ENCODE assay signal across 20 cellular contexts in the genomic region with DNA sequence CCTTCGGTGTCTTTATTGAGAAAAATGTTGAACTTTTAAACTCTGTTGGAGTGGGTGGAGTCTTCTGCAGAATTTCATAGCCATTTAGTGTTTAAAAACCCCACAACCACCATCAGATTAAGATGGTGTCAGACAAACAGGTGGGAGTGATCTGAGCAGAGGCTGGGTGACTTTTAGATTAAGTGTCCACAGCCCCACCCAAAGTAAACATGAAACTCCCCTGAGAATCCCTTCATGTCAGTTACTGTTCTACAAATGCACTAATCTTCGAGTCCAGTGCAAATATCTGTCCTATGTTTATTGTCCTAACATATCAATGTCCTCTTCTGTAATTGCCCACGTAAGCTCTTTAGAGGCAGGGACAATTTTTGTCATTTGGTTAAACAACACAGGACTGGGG.
A peak's percentile ranks its signal among the peaks of the same experiment; 100 is the strongest.
DNase-seq lines count a peak whose midpoint lies in the region; ATAC-seq and TF ChIP-seq lines count a peak whose summit lies in the region.
"Had no signal": no experiment of that assay in that cellular context is flagged by ENCODE, and none has a peak within 500 bp of the region (broad histone marks: within the 10 kb centered on the region; RNA-seq: fewer than 3 reads in every experiment).

No MANE protein-coding gene starts in this region.

- peak overlapping the region; percentile 74 for H3K27ac Mint-ChIP-seq in activated CD8-positive, alpha-beta memory T cell treated with anti-CD3 and anti-CD28 coated beads, Interleukin-2, amount 10 ng/mL, durations not matched to agents 7 days and 5 days
- peak overlapping the region; percentile 73 for H3K27ac Mint-ChIP-seq in activated naive CD8-positive, alpha-beta T cell treated with anti-CD3 and anti-CD28 coated beads, Interleukin-2, amount 50 U/mL, for 24 hours
- peak overlapping the region; percentile 79 for H3K27ac Mint-ChIP-seq in stimulated activated effector memory CD8-positive, alpha-beta T cell treated with anti-CD3 and anti-CD28 coated beads, Interleukin-12 subunit alpha, Interleukin-12 subunit beta, amount 100 ng/mL, for 72 hours
- H3K27ac Mint-ChIP-seq: activated naive CD4-positive, alpha-beta T cell treated with anti-CD3 and anti-CD28 coated beads, Interleukin-2, amount 50 U/mL, for 24 hours had no signal

- POLR2A ChIA-PET in HEK293 (lab: Yijun Ruan, JAX): no interaction called here

- peak overlapping the region; percentile 24 for H3K4me3 Mint-ChIP-seq in activated CD8-positive, alpha-beta memory T cell treated with anti-CD3 and anti-CD28 coated beads, Interleukin-2, amount 10 ng/mL, durations not matched to agents 7 days and 5 days
- H3K4me3 Mint-ChIP-seq in activated naive CD8-positive, alpha-beta T cell treated with anti-CD3 and anti-CD28 coated beads, Interleukin-2, amount 50 U/mL, for 24 hours: peak overlapping the region; percentile 13
- H3K4me3 Mint-ChIP-seq in stimulated activated effector memory CD8-positive, alpha-beta T cell treated with anti-CD3 and anti-CD28 coated beads, Interleukin-12 subunit alpha, Interleukin-12 subunit beta, amount 100 ng/mL, for 72 hours: peak overlapping the region; percentile 53
- H3K4me3 Mint-ChIP-seq: activated naive CD4-positive, alpha-beta T cell treated with anti-CD3 and anti-CD28 coated beads, Interleukin-2, amount 50 U/mL, for 24 hours had no signal

- TF ChIP-seq CTCF in HEK293 (tag by site-specific recombination; IDR thresholded peaks at IDR 0.05): no peak

- H3K27ac ChIP-seq in HEK293 (ENCODE audit: extremely low read depth, low read depth, low read length): no peak overlapping the region
- H3K27ac ChIP-seq: parathyroid adenoma had no signal

- H3K9me3 ChIP-seq in HEK293 (ENCODE audit: control insufficient read depth, insufficient read depth, low read depth, low read length): no peaks in the 10 kb centered on the region
- H3K9me3 ChIP-seq: spleen, stomach had no signal

- peaks cover 17% of the 10 kb centered on the region for H3K36me3 Mint-ChIP-seq in activated CD8-positive, alpha-beta memory T cell treated with anti-CD3 and anti-CD28 coated beads, Interleukin-2, amount 10 ng/mL, durations not matched to agents 7 days and 5 days
- H3K36me3 Mint-ChIP-seq in activated naive CD8-positive, alpha-beta T cell treated with anti-CD3 and anti-CD28 coated beads, Interleukin-2, amount 50 U/mL, for 24 hours (ENCODE audit: low read depth): peaks cover 6% of the 10 kb centered on the region
- no peaks in the 10 kb centered on the region for H3K36me3 Mint-ChIP-seq in stimulated activated effector memory CD8-positive, alpha-beta T cell treated with anti-CD3 and anti-CD28 coated beads, Interleukin-12 subunit alpha, Interleukin-12 subunit beta, amount 100 ng/mL, for 72 hours
- H3K36me3 Mint-ChIP-seq: activated naive CD4-positive, alpha-beta T cell treated with anti-CD3 and anti-CD28 coated beads, Interleukin-2, amount 50 U/mL, for 24 hours had no signal

- no peak overlapping the region for H3K4me3 ChIP-seq in HEK293 (ENCODE audit: low read depth, low read length)
- H3K4me3 ChIP-seq: K562, spleen, stomach had no signal

- DNase-seq in activated CD8-positive, alpha-beta memory T cell treated with anti-CD3 and anti-CD28 coated beads, Interleukin-2, amount 10 ng/mL, durations not matched to agents 7 days and 5 days: no peak
- no peak for DNase-seq in activated CD8-positive, alpha-beta memory T cell treated with anti-CD3 and anti-CD28 coated beads, Interleukin-2, amount 50 U/mL, for 4 hours
- DNase-seq in activated naive CD8-positive, alpha-beta T cell treated with anti-CD3 and anti-CD28 coated beads, Interleukin-2, amount 50 U/mL, for 24 hours: no peak
- DNase-seq in stimulated activated effector memory CD8-positive, alpha-beta T cell treated with anti-CD3 and anti-CD28 coated beads, Interleukin-12 subunit alpha, Interleukin-12 subunit beta, amount 100 ng/mL, for 72 hours (ENCODE audit: low spot score in 2 of 2): no peak
- no peak for DNase-seq in NCI-H2107 (lab: John Stamatoyannopoulos, UW)
- DNase-seq: AML-193; Calu3; effector memory CD4-positive, alpha-beta T cell; NCI-H1092 treated with DMSO at 0.1 percent for 48 hours; NCI-H446; OCI-M1; spleen; stomach had no signal

- ATAC-seq in activated CD8-positive, alpha-beta memory T cell treated with anti-CD3 and anti-CD28 coated beads, Interleukin-2, amount 10 ng/mL, durations not matched to agents 7 days and 5 days: peak; percentile 51
- peak; percentile 66 for ATAC-seq in activated naive CD8-positive, alpha-beta T cell treated with anti-CD3 and anti-CD28 coated beads, Interleukin-2, amount 50 U/mL, for 24 hours
- ATAC-seq in stimulated activated effector memory CD8-positive, alpha-beta T cell treated with anti-CD3 and anti-CD28 coated beads, Interleukin-12 subunit alpha, Interleukin-12 subunit beta, amount 100 ng/mL, for 72 hours: peak; percentile 82
- no peak for ATAC-seq in GM19328 (IDR thresholded peaks at IDR 0.05; ENCODE audit: unreplicated experiment)
- no peak for ATAC-seq in GM19324 (IDR thresholded peaks at IDR 0.05; ENCODE audit: low FRiP score, unreplicated experiment)
- ATAC-seq: K562, SK-N-SH treated with all-trans-retinoic acid at 6 μM for 48 hours had no signal

- H3K36me3 ChIP-seq in HEK293 (ENCODE audit: control insufficient read depth in 2 of 2, insufficient read depth in 1 of 2, low read length in 2 of 2): no peaks in the 10 kb centered on the region
- H3K36me3 ChIP-seq: spleen, stomach had no signal

- peaks cover 16% of the 10 kb centered on the region for H3K4me1 ChIP-seq in HEK293 (ENCODE audit: control insufficient read depth, insufficient read depth, low read length)
- H3K4me1 ChIP-seq: parathyroid adenoma had no signal

- peaks cover 36% of the 10 kb centered on the region for H3K4me1 Mint-ChIP-seq in activated CD8-positive, alpha-beta memory T cell treated with anti-CD3 and anti-CD28 coated beads, Interleukin-2, amount 10 ng/mL, durations not matched to agents 7 days and 5 days
- peaks cover 52% of the 10 kb centered on the region for H3K4me1 Mint-ChIP-seq in activated naive CD8-positive, alpha-beta T cell treated with anti-CD3 and anti-CD28 coated beads, Interleukin-2, amount 50 U/mL, for 24 hours
- H3K4me1 Mint-ChIP-seq in stimulated activated effector memory CD8-positive, alpha-beta T cell treated with anti-CD3 and anti-CD28 coated beads, Interleukin-12 subunit alpha, Interleukin-12 subunit beta, amount 100 ng/mL, for 72 hours: peaks cover 53% of the 10 kb centered on the region

- peaks cover 2% of the 10 kb centered on the region for H3K27me3 Mint-ChIP-seq in activated CD8-positive, alpha-beta memory T cell treated with anti-CD3 and anti-CD28 coated beads, Interleukin-2, amount 10 ng/mL, durations not matched to agents 7 days and 5 days
- peaks cover 6% of the 10 kb centered on the region for H3K27me3 Mint-ChIP-seq in activated naive CD8-positive, alpha-beta T cell treated with anti-CD3 and anti-CD28 coated beads, Interleukin-2, amount 50 U/mL, for 24 hours

- CTCF ChIA-PET in activated CD8-positive, alpha-beta memory T cell treated with anti-CD3 and anti-CD28 coated beads, Interleukin-2, amount 10 ng/mL, durations not matched to agents 7 days and 5 days (lab: Charles Lee): interaction anchor here (1.4 kb wide), 1 partner anchor 29 kb away, joined by 3 read pairs; no protein-coding TSS in a partner anchor
- CTCF ChIA-PET in HEK293 (lab: Yijun Ruan, JAX): no interaction called here

- peaks cover 11% of the 10 kb centered on the region for H3K9me3 Mint-ChIP-seq in activated CD8-positive, alpha-beta memory T cell treated with anti-CD3 and anti-CD28 coated beads, Interleukin-2, amount 10 ng/mL, durations not matched to agents 7 days and 5 days (ENCODE audit: low read depth)
- H3K9me3 Mint-ChIP-seq in activated naive CD8-positive, alpha-beta T cell treated with anti-CD3 and anti-CD28 coated beads, Interleukin-2, amount 50 U/mL, for 24 hours: peaks cover 6% of the 10 kb centered on the region
- no peaks in the 10 kb centered on the region for H3K9me3 Mint-ChIP-seq in stimulated activated effector memory CD8-positive, alpha-beta T cell treated with anti-CD3 and anti-CD28 coated beads, Interleukin-12 subunit alpha, Interleukin-12 subunit beta, amount 100 ng/mL, for 72 hours
- H3K9me3 Mint-ChIP-seq: activated naive CD4-positive, alpha-beta T cell treated with anti-CD3 and anti-CD28 coated beads, Interleukin-2, amount 50 U/mL, for 24 hours had no signal

TF ChIP-seq in HEK293, 187 proteins besides CTCF, POLR2A, EP300 and RAD21 (continues in another document):
- TF ChIP-seq, protein P1, sequence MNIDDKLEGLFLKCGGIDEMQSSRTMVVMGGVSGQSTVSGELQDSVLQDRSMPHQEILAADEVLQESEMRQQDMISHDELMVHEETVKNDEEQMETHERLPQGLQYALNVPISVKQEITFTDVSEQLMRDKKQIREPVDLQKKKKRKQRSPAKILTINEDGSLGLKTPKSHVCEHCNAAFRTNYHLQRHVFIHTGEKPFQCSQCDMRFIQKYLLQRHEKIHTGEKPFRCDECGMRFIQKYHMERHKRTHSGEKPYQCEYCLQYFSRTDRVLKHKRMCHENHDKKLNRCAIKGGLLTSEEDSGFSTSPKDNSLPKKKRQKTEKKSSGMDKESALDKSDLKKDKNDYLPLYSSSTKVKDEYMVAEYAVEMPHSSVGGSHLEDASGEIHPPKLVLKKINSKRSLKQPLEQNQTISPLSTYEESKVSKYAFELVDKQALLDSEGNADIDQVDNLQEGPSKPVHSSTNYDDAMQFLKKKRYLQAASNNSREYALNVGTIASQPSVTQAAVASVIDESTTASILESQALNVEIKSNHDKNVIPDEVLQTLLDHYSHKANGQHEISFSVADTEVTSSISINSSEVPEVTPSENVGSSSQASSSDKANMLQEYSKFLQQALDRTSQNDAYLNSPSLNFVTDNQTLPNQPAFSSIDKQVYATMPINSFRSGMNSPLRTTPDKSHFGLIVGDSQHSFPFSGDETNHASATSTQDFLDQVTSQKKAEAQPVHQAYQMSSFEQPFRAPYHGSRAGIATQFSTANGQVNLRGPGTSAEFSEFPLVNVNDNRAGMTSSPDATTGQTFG (tag by site-specific recombination; IDR thresholded peaks at IDR 0.05; ENCODE audit: borderline replicate concordance): no peak
- no peak for TF ChIP-seq ZEB2 (tag by site-specific recombination; IDR thresholded peaks at IDR 0.05)
- TF ChIP-seq EGR2 (tag by site-specific recombination; IDR thresholded peaks at IDR 0.05; ENCODE audit: low read depth): peak; percentile 32
- TF ChIP-seq, protein P2, sequence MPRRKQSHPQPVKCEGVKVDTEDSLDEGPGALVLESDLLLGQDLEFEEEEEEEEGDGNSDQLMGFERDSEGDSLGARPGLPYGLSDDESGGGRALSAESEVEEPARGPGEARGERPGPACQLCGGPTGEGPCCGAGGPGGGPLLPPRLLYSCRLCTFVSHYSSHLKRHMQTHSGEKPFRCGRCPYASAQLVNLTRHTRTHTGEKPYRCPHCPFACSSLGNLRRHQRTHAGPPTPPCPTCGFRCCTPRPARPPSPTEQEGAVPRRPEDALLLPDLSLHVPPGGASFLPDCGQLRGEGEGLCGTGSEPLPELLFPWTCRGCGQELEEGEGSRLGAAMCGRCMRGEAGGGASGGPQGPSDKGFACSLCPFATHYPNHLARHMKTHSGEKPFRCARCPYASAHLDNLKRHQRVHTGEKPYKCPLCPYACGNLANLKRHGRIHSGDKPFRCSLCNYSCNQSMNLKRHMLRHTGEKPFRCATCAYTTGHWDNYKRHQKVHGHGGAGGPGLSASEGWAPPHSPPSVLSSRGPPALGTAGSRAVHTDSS (tag by site-specific recombination; IDR thresholded peaks at IDR 0.05): no peak

Comparison
In these comparisons a context has a peak if more than half of its experiments do, and no peak if none do; other contexts are left out.
1. ATAC-seq: peak in activated CD8-positive, alpha-beta memory T cell treated with anti-CD3 and anti-CD28 coated beads, Interleukin-2, amount 10 ng/mL, durations not matched to agents 7 days and 5 days (single experiment), activated naive CD8-positive, alpha-beta T cell treated with anti-CD3 and anti-CD28 coated beads, Interleukin-2, amount 50 U/mL, for 24 hours (single experiment) and stimulated activated effector memory CD8-positive, alpha-beta T cell treated with anti-CD3 and anti-CD28 coated beads, Interleukin-12 subunit alpha, Interleukin-12 subunit beta, amount 100 ng/mL, for 72 hours (single experiment); none in GM19328 (single experiment) and GM19324 (single experiment).
2. Peak in every context shown above with its lines, with median percentiles within 50 percentile points of each other: H3K27ac Mint-ChIP-seq and H3K4me3 Mint-ChIP-seq.